Comparison of ENCODE assay signal across 34 cellular contexts in genomic region chr19:43362745-43363144, GRCh38. TPM values are rescaled to one million over a fixed set of nuclear protein-coding genes. Genes with fewer than 3 reads are reported as not detected.
"Had no signal": no experiment of that assay in that cellular context is flagged by ENCODE, and none has a peak within 500 bp of the region (broad histone marks: within the 10 kb centered on the region; RNA-seq: fewer than 3 reads in every experiment).

No MANE protein-coding gene starts in this region.

- FAIRE-seq: small intestine, TTC549 had no signal

- DNase-seq: activated CD4-positive, alpha-beta memory T cell treated with anti-CD3 and anti-CD28 coated beads for 36 hours; activated CD4-positive, alpha-beta T cell treated with anti-CD3 and anti-CD28 coated beads for 48 hours; activated CD8-positive, alpha-beta memory T cell treated with anti-CD3 and anti-CD28 coated beads, Interleukin-2, amount 50 U/mL, for 4 hours; activated gamma-delta T cell; activated naive CD4-positive, alpha-beta T cell treated with anti-CD3 and anti-CD28 coated beads, Interleukin-2, amount 10 ng/mL, durations not matched to agents 7 days and 5 days; activated naive CD8-positive, alpha-beta T cell treated with anti-CD3 and anti-CD28 coated beads, Interleukin-2, amount 10 ng/mL, durations not matched to agents 7 days and 5 days; activated T-cell treated with anti-CD3 and anti-CD28 coated beads, Interleukin-2, amount 50 U/mL, for 1 hour; caudate nucleus; head of caudate nucleus; left ventricle myocardium superior; ovary; sigmoid colon; small intestine; stimulated activated CD4-positive, alpha-beta T cell treated with anti-CD3 and anti-CD28 coated beads, Interleukin-4, amount 100 ng/mL, for 24 hours; T-helper 9 cell; upper lobe of left lung; WERI-Rb-1 had no signal

- H3K27me3 Mint-ChIP-seq: activated naive CD4-positive, alpha-beta T cell treated with anti-CD3 and anti-CD28 coated beads, Interleukin-2, amount 10 ng/mL, durations not matched to agents 7 days and 5 days had no signal

- H3K9me3 ChIP-seq: ascending aorta, ovary, sigmoid colon, thoracic aorta, upper lobe of left lung had no signal

- ATAC-seq: activated CD4-positive, CD25-positive, alpha-beta regulatory T cell treated with anti-CD3 and anti-CD28 coated beads, Interleukin-2, amount 50 U/mL, for 24 hours; esophagus mucosa; left ventricle myocardium superior; stimulated activated effector memory CD8-positive, alpha-beta T cell treated with anti-CD3 and anti-CD28 coated beads, Interleukin-12 subunit alpha, Interleukin-12 subunit beta, amount 100 ng/mL, for 72 hours had no signal

- H3K4me3 ChIP-seq: ascending aorta, ovary, sigmoid colon, thoracic aorta, upper lobe of left lung had no signal

- H3K4me1 ChIP-seq: ascending aorta, sigmoid colon, upper lobe of left lung had no signal

- H3K27ac ChIP-seq: ascending aorta, ovary, sigmoid colon, thoracic aorta, upper lobe of left lung, WERI-Rb-1 had no signal

- H3K36me3 Mint-ChIP-seq: activated CD4-positive, alpha-beta memory T cell treated with anti-CD3 and anti-CD28 coated beads for 36 hours; activated naive CD4-positive, alpha-beta T cell treated with anti-CD3 and anti-CD28 coated beads, Interleukin-2, amount 10 ng/mL, durations not matched to agents 7 days and 5 days; activated naive CD8-positive, alpha-beta T cell treated with anti-CD3 and anti-CD28 coated beads, Interleukin-2, amount 10 ng/mL, durations not matched to agents 7 days and 5 days; brain; stimulated activated effector memory CD8-positive, alpha-beta T cell treated with anti-CD3 and anti-CD28 coated beads, Interleukin-12 subunit alpha, Interleukin-12 subunit beta, amount 100 ng/mL, for 72 hours had no signal

- H3K9me3 Mint-ChIP-seq: activated CD4-positive, alpha-beta memory T cell treated with anti-CD3 and anti-CD28 coated beads for 36 hours; activated naive CD4-positive, alpha-beta T cell treated with anti-CD3 and anti-CD28 coated beads, Interleukin-2, amount 10 ng/mL, durations not matched to agents 7 days and 5 days; activated naive CD8-positive, alpha-beta T cell treated with anti-CD3 and anti-CD28 coated beads, Interleukin-2, amount 10 ng/mL, durations not matched to agents 7 days and 5 days; stimulated activated effector memory CD8-positive, alpha-beta T cell treated with anti-CD3 and anti-CD28 coated beads, Interleukin-12 subunit alpha, Interleukin-12 subunit beta, amount 100 ng/mL, for 72 hours; stimulated activated naive CD8-positive, alpha-beta T cell treated with anti-CD3 and anti-CD28 coated beads, Interleukin-15, Interleukin-2, amounts not matched to agents 100 ng/mL and 50 ng/mL, for 24 hours had no signal

- H3K4me3 Mint-ChIP-seq: activated CD4-positive, alpha-beta memory T cell treated with anti-CD3 and anti-CD28 coated beads for 36 hours; activated naive CD4-positive, alpha-beta T cell treated with anti-CD3 and anti-CD28 coated beads, Interleukin-2, amount 10 ng/mL, durations not matched to agents 7 days and 5 days; activated naive CD8-positive, alpha-beta T cell treated with anti-CD3 and anti-CD28 coated beads, Interleukin-2, amount 10 ng/mL, durations not matched to agents 7 days and 5 days; brain; nephron; stimulated activated effector memory CD8-positive, alpha-beta T cell treated with anti-CD3 and anti-CD28 coated beads, Interleukin-12 subunit alpha, Interleukin-12 subunit beta, amount 100 ng/mL, for 72 hours; stimulated activated naive CD8-positive, alpha-beta T cell treated with anti-CD3 and anti-CD28 coated beads, Interleukin-15, Interleukin-2, amounts not matched to agents 100 ng/mL and 50 ng/mL, for 24 hours had no signal

- H3K4me1 Mint-ChIP-seq: activated naive CD4-positive, alpha-beta T cell treated with anti-CD3 and anti-CD28 coated beads, Interleukin-2, amount 10 ng/mL, durations not matched to agents 7 days and 5 days; activated naive CD8-positive, alpha-beta T cell treated with anti-CD3 and anti-CD28 coated beads, Interleukin-2, amount 10 ng/mL, durations not matched to agents 7 days and 5 days; brain; stimulated activated effector memory CD8-positive, alpha-beta T cell treated with anti-CD3 and anti-CD28 coated beads, Interleukin-12 subunit alpha, Interleukin-12 subunit beta, amount 100 ng/mL, for 72 hours had no signal

- H3K36me3 ChIP-seq: ascending aorta, ovary, sigmoid colon, thoracic aorta, upper lobe of left lung, WERI-Rb-1 had no signal

- H3K27me3 ChIP-seq: ascending aorta, ovary had no signal

RNA-seq across cellular contexts. Expression of gene CD177, which starts 9.3 kb away (rescaled TPM):
- total RNA-seq: activated CD4-positive, alpha-beta memory T cell treated with anti-CD3 and anti-CD28 coated beads for 36 hours; activated CD8-positive, alpha-beta memory T cell treated with anti-CD3 and anti-CD28 coated beads for 36 hours; activated naive CD8-positive, alpha-beta T cell treated with anti-CD3 and anti-CD28 coated beads, Interleukin-2, amount 10 ng/mL, durations not matched to agents 7 days and 5 days; ascending aorta; chondrocyte; mucosa of gallbladder; progenitor cell of endocrine pancreas; T-helper 1 cell treated with Interleukin-12 subunit alpha and Interleukin-12 subunit beta and Interleukin-4 antibody, amounts not matched to agents 30 ng/mL and 1 ng/mL, for 36 hours had no signal
- polyA plus RNA-seq: small intestine had no signal

RNA-seq across cellular contexts. Expression of gene TEX101, which starts 51.9 kb away (rescaled TPM):
- total RNA-seq: activated CD4-positive, alpha-beta memory T cell treated with anti-CD3 and anti-CD28 coated beads for 36 hours; activated CD8-positive, alpha-beta memory T cell treated with anti-CD3 and anti-CD28 coated beads for 36 hours; activated naive CD8-positive, alpha-beta T cell treated with anti-CD3 and anti-CD28 coated beads, Interleukin-2, amount 10 ng/mL, durations not matched to agents 7 days and 5 days; ascending aorta; chondrocyte; left ventricle myocardium superior; lung microvascular endothelial cell; mesenteric fat pad; mucosa of gallbladder; ovary; progenitor cell of endocrine pancreas; sigmoid colon; subcutaneous adipose tissue; T-helper 1 cell treated with Interleukin-12 subunit alpha and Interleukin-12 subunit beta and Interleukin-4 antibody, amounts not matched to agents 30 ng/mL and 1 ng/mL, for 36 hours; thoracic aorta; upper lobe of left lung had no signal
- polyA plus RNA-seq: ovary, small intestine had no signal
